Comparison of ENCODE assay signal across 7 cellular contexts in the genomic region with DNA sequence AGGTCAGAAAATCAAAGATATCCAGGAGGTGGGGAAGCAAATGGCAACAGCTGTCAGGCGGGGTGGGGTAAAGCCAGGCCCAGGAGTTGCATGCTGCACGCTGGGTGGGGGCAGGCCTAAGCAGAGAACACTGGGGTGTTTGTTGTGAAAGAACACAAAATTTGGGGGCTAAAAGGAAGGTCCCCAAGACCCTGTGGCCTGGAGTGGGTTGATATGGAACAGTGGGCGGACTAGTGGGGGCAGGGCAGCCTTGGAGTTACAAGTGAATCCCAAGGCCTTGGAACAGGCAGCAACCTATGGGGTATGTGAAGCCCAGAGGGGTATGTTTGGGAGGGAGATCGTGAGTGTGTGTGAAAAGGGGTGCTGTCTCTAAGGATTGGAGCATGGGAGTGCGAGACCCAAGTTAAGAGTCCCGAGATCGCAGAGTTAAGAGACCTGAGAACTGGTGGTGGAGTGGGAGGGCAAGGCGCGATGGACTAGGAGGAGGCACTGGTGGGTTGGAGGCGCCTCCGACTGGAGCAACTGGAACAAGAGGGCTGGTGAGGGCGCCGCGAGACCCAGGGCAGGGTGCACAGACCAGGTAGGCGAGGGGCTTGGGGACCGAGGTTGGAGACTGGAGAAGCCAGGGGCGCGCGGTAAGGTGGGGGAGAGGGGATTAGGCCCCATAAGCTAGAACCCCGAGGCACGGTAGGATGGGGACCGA. TPM values are rescaled to one million over a fixed set of nuclear protein-coding genes. Genes with fewer than 3 reads are reported as not detected.
A peak's percentile ranks its signal among the peaks of the same experiment; 100 is the strongest.
DNase-seq lines count a peak whose midpoint lies in the region; ATAC-seq and TF ChIP-seq lines count a peak whose summit lies in the region.

No MANE protein-coding gene starts in this region.

- H3K27ac ChIP-seq in SK-N-MC (peak overlapping the region; percentile 90), duodenal mucosa (ENCODE audit: low read depth, low read length) (peak overlapping the region; percentile 77), mesenchymal stem cell (ENCODE audit: low read length, poor library complexity, severe bottlenecking) (peak overlapping the region; percentile 90), tibial artery (peak overlapping the region; percentile 86 to 95)

- peak overlapping the region; percentile 82 for H2AK5ac ChIP-seq in mesenchymal stem cell (ENCODE audit: low read length, severe bottlenecking)

- H2BK5ac ChIP-seq in mesenchymal stem cell (ENCODE audit: low read depth, low read length, poor library complexity, severe bottlenecking) = peak overlapping the region; percentile 85

- H3K23ac ChIP-seq in mesenchymal stem cell (ENCODE audit: low read length in 2 of 2) = peak overlapping the region in 1 of 2 experiments; percentile 78

- TF ChIP-seq CTCF in tibial artery (IDR thresholded peaks at IDR 0.05) = no peak

- H3K36me3 ChIP-seq in SK-N-MC (ENCODE audit: insufficient read depth, low read length) (peaks cover 43% of the 10 kb centered on the region; the same call in 1 of the 2 replicates), duodenal mucosa (ENCODE audit: control insufficient read depth in 1 of 2, insufficient read depth in 2 of 2, low read length in 2 of 2) (peaks cover 27 to 39% of the 10 kb centered on the region in 2 donors), mesenchymal stem cell (ENCODE audit: control insufficient read depth in 1 of 2, insufficient read depth in 2 of 2, low read depth in 1 of 2, low read length in 2 of 2) (peaks cover 53 to 71% of the 10 kb centered on the region in 2 experiments), tibial artery (peaks cover 0 to 56% (median 36%) of the 10 kb centered on the region in 3 donors)

- H3K9me3 ChIP-seq in SK-N-MC (ENCODE audit: low read depth, low read length) = no peaks in the 10 kb centered on the region
- no peaks in the 10 kb centered on the region for H3K9me3 ChIP-seq in duodenal mucosa (ENCODE audit: control insufficient read depth in 1 of 2, low read length in 2 of 2)
- no peaks in the 10 kb centered on the region for H3K9me3 ChIP-seq in mesenchymal stem cell (ENCODE audit: control insufficient read depth, low read length)
- no peaks in the 10 kb centered on the region for H3K9me3 ChIP-seq in tibial artery

- H4K91ac ChIP-seq in mesenchymal stem cell (ENCODE audit: low read length) = peak overlapping the region; percentile 97

- no peak for DNase-seq in SK-N-MC (ENCODE audit: low read depth, low spot score)
- peak; percentile 48 for DNase-seq in mesenchymal stem cell
- DNase-seq in tibial artery = peak in 1 of 2 donors; percentile 39

- peak overlapping the region; percentile 6 for H2AFZ ChIP-seq in mesenchymal stem cell (ENCODE audit: low read depth, low read length)

- peaks cover 14 to 18% of the 10 kb centered on the region in 2 donors for H3K4me1 ChIP-seq in duodenal mucosa (ENCODE audit: control insufficient read depth in 1 of 2, insufficient read depth in 2 of 2, low read length in 2 of 2)
- peaks cover 31% of the 10 kb centered on the region for H3K4me1 ChIP-seq in mesenchymal stem cell (ENCODE audit: control insufficient read depth, insufficient read depth, low read depth, low read length)
- H3K4me1 ChIP-seq in tibial artery = peaks cover 0 to 25% (median 11%) of the 10 kb centered on the region in 4 donors

- peak overlapping the region; percentile 93 for H2BK120ac ChIP-seq in mesenchymal stem cell (ENCODE audit: low read depth, low read length)

- intact Hi-C loops in tibial artery (cut with DNase I; ENCODE audit: low total_unique reads) = loop anchor here (5.0 kb wide), 1 partner anchor 41 kb away; a partner anchor contains a TSS

- peak overlapping the region; percentile 65 to 95 for H3K18ac ChIP-seq in mesenchymal stem cell (ENCODE audit: low read depth in 1 of 2, low read length in 2 of 2)

- H3K4me2 ChIP-seq in mesenchymal stem cell (ENCODE audit: low read length, poor library complexity, severe bottlenecking) = peak overlapping the region; percentile 70

- ATAC-seq in GM18502 (IDR thresholded peaks at IDR 0.05; ENCODE audit: poor library complexity, unreplicated experiment) (peak; percentile 20), HG02870 (IDR thresholded peaks at IDR 0.05; ENCODE audit: unreplicated experiment) (peak; percentile 23), HG03097 (IDR thresholded peaks at IDR 0.05; ENCODE audit: low FRiP score, unreplicated experiment) (no peak)

- H2BK15ac ChIP-seq in mesenchymal stem cell (ENCODE audit: low read depth, poor library complexity, severe bottlenecking) = peak overlapping the region; percentile 78

- peak overlapping the region; percentile 6 to 54 for H2BK12ac ChIP-seq in mesenchymal stem cell (ENCODE audit: low read length in 2 of 2)

- peaks cover 28% of the 10 kb centered on the region for H3K79me1 ChIP-seq in mesenchymal stem cell (replicated peaks; ENCODE audit: low read length, poor library complexity, severe bottlenecking)

- H3K9ac ChIP-seq in SK-N-MC (ENCODE audit: insufficient read length) = peak overlapping the region; percentile 96
- H3K9ac ChIP-seq in duodenal mucosa (ENCODE audit: low read depth in 1 of 2, low read length in 2 of 2) = peak overlapping the region; percentile 83 to 94
- H3K9ac ChIP-seq in mesenchymal stem cell (ENCODE audit: low read length) = peak overlapping the region; percentile 99

- H4K8ac ChIP-seq in mesenchymal stem cell (ENCODE audit: low read length) = peak overlapping the region; percentile 97

- H3K4me3 ChIP-seq in SK-N-MC = peak overlapping the region; percentile 86
- peak overlapping the region; percentile 79 to 91 for H3K4me3 ChIP-seq in duodenal mucosa (ENCODE audit: low read depth in 1 of 2, low read length in 2 of 2)
- peak overlapping the region; percentile 73 to 93 for H3K4me3 ChIP-seq in mesenchymal stem cell (ENCODE audit: insufficient read depth in 1 of 2, low read depth in 1 of 2, low read length in 2 of 2)
- H3K4me3 ChIP-seq in tibial artery = peak overlapping the region; percentile 64

- H3K4ac ChIP-seq in mesenchymal stem cell (ENCODE audit: low read depth in 1 of 2, low read length in 2 of 2) = peak overlapping the region; percentile 90 to 99

- 20% methylated on average over 22 of the region's 22 CpGs for WGBS in mesenchymal stem cell

- H3K27me3 ChIP-seq in duodenal mucosa (ENCODE audit: control insufficient read depth in 1 of 2, insufficient read depth in 2 of 2, low read length in 2 of 2) (no peaks in the 10 kb centered on the region), mesenchymal stem cell (ENCODE audit: control insufficient read depth in 1 of 2, insufficient read depth in 1 of 2, low read length in 2 of 2) (no peaks in the 10 kb centered on the region), tibial artery (no peaks in the 10 kb centered on the region)

- peak overlapping the region; percentile 7 to 98 for H3K14ac ChIP-seq in mesenchymal stem cell (ENCODE audit: low read length in 2 of 2)

RNA-seq across cellular contexts. Expression of a gene that starts 0.7 kb away (rescaled TPM):
- 20.3 TPM for polyA plus RNA-seq in mesenchymal stem cell (2013, experiment 1 of 2)
- 19.0 TPM for polyA plus RNA-seq in mesenchymal stem cell (2013, experiment 2 of 2)

RNA-seq across cellular contexts. Expression of a gene that starts 6.2 kb away (rescaled TPM):
- 41.7 TPM for polyA plus RNA-seq in mesenchymal stem cell (2013, experiment 1 of 2)
- polyA plus RNA-seq in mesenchymal stem cell (2013, experiment 2 of 2) = 38.3 TPM

RNA-seq across cellular contexts. Expression of a gene that starts 6.4 kb away (rescaled TPM):
- polyA plus RNA-seq in mesenchymal stem cell (2013, experiment 1 of 2) = 9.8 TPM
- 10.1 TPM for polyA plus RNA-seq in mesenchymal stem cell (2013, experiment 2 of 2)

RNA-seq across cellular contexts. Expression of a gene that starts 23.1 kb away (rescaled TPM):
- polyA plus RNA-seq in mesenchymal stem cell (2013, experiment 1 of 2) = 73.1 TPM
- polyA plus RNA-seq in mesenchymal stem cell (2013, experiment 2 of 2) = 71.9 TPM

RNA-seq across cellular contexts. Expression of a gene that starts 31.6 kb away (rescaled TPM):
- 117 TPM for polyA plus RNA-seq in mesenchymal stem cell (2013, experiment 1 of 2)
- polyA plus RNA-seq in mesenchymal stem cell (2013, experiment 2 of 2) = 116 TPM
